Comparison of ENCODE assay signal across 8 cellular contexts in genomic region chr19:36489920-36490415, GRCh38. TPM values are rescaled to one million over a fixed set of nuclear protein-coding genes. Genes with fewer than 3 reads are reported as not detected.
DNase-seq lines count a peak whose midpoint lies in the region; ATAC-seq and TF ChIP-seq lines count a peak whose summit lies in the region.

No MANE protein-coding gene starts in this region.

- H3K4me3 ChIP-seq in Peyer's patch (peak overlapping the region; percentile 53 to 87 (median 72)), right atrium auricular region (peak overlapping the region; percentile 68 to 78)

- TF ChIP-seq CTCF in Peyer's patch (IDR thresholded peaks at IDR 0.05) (no peak), right atrium auricular region (IDR thresholded peaks at IDR 0.05) (no peak)

- peak overlapping the region; percentile 96 for H3K4me3 Mint-ChIP-seq in activated naive CD8-positive, alpha-beta T cell

- H3K36me3 ChIP-seq in Peyer's patch: no peaks in the 10 kb centered on the region
- H3K36me3 ChIP-seq in right atrium auricular region: no peaks in the 10 kb centered on the region

- H3K27ac Mint-ChIP-seq in activated naive CD8-positive, alpha-beta T cell: peak overlapping the region; percentile 98

- peaks cover 3% of the 10 kb centered on the region for H3K9me3 Mint-ChIP-seq in activated naive CD8-positive, alpha-beta T cell (ENCODE audit: low read depth)

- H3K4me1 ChIP-seq in Peyer's patch (peaks cover 0 to 11% (median 2%) of the 10 kb centered on the region in 4 donors), right atrium auricular region (peaks cover 0 to 11% of the 10 kb centered on the region in 2 donors)

- no peak for TF ChIP-seq POLR2A in Peyer's patch (IDR thresholded peaks at IDR 0.05)

- H3K27me3 Mint-ChIP-seq in activated naive CD8-positive, alpha-beta T cell: no peaks in the 10 kb centered on the region

- peaks cover 34% of the 10 kb centered on the region for H3K4me1 Mint-ChIP-seq in activated naive CD8-positive, alpha-beta T cell (ENCODE audit: low read depth)

- H3K27me3 ChIP-seq in Peyer's patch: no peaks in the 10 kb centered on the region
- H3K27me3 ChIP-seq in right atrium auricular region: no peaks in the 10 kb centered on the region

- H3K36me3 Mint-ChIP-seq in activated naive CD8-positive, alpha-beta T cell: peaks cover 13% of the 10 kb centered on the region

- H3K9me3 ChIP-seq in Peyer's patch (peaks cover 0 to 13% (median 0%) of the 10 kb centered on the region in 4 donors), right atrium auricular region (no peaks in the 10 kb centered on the region)

- ATAC-seq in GM19372 (IDR thresholded peaks at IDR 0.05; ENCODE audit: low read depth, unreplicated experiment) (peak; percentile 55), HG03565 (IDR thresholded peaks at IDR 0.05; ENCODE audit: unreplicated experiment) (peak; percentile 43)

- peak; percentile 90 for DNase-seq in COLO668 (lab: John Stamatoyannopoulos, UW; ENCODE audit: unreplicated experiment)
- DNase-seq in Peyer's patch: peak in 2 of 3 donors; percentile 83 to 91
- peak; percentile 86 for DNase-seq in right atrium auricular region (ENCODE audit: low spot score)
- DNase-seq in pulmonary artery endothelial cell (ENCODE audit: low read depth, low spot score): peak; percentile 79
- no peak for DNase-seq in ecto neural progenitor cell (ENCODE audit: low spot score)

- H3K27ac ChIP-seq in Peyer's patch (peak overlapping the region; percentile 91 to 93 (median 92)), right atrium auricular region (peak overlapping the region; percentile 96)

RNA-seq across cellular contexts. Expression of gene ZNF566, which starts 0.6 kb away (rescaled TPM):
- 10 to 100 TPM in 3 of 4 donors, 1 to 10 TPM in 1; 5.8 to 39.6 (median 10.9) TPM for total RNA-seq in Peyer's patch
- total RNA-seq in right atrium auricular region: 10 to 100 TPM in 1 of 2 donors, 1 to 10 TPM in 1; 5.5 to 10.2 TPM
- total RNA-seq in pulmonary artery endothelial cell: 6.1 and 13.1 TPM in 2 replicates

RNA-seq across cellular contexts. Expression of gene ZNF260, which starts 38.1 kb away (rescaled TPM):
- total RNA-seq in Peyer's patch (10 to 100 TPM in 2 of 4 donors, 1 to 10 TPM in 2; 5.0 to 18.6 (median 10.8) TPM), right atrium auricular region (1 to 10 TPM; 5.2 to 9.6 TPM), pulmonary artery endothelial cell (8.2 and 13.9 TPM in 2 replicates)
